In genomic region chr11:86180860-86181259, GRCh38 we compare ENCODE assay signal across 16 cellular contexts.
"Had no signal": no experiment of that assay in that cellular context is flagged by ENCODE, and none has a peak within 500 bp of the region (broad histone marks: within the 10 kb centered on the region; RNA-seq: fewer than 3 reads in every experiment).

No MANE protein-coding gene starts in this region.

- ATAC-seq: esophagus mucosa; left lobe of liver; naive thymus-derived CD8-positive, alpha-beta T cell; sciatic nerve had no signal

- H3K4me1 ChIP-seq: uterus had no signal

- H3K9me3 ChIP-seq: heart right ventricle, stomach, thyroid gland, upper lobe of left lung, uterus had no signal

- H3K27ac ChIP-seq: stomach, thyroid gland, upper lobe of left lung, uterus had no signal

- H3K4me3 ChIP-seq: heart right ventricle, stomach, thyroid gland, upper lobe of left lung, uterus had no signal

- H3K27me3 ChIP-seq: heart right ventricle, stomach, thyroid gland, upper lobe of left lung, uterus had no signal

- DNase-seq: effector memory CD4-positive, alpha-beta T cell; heart right ventricle; hypothalamus; islet precursor cell; mammary epithelial cell; naive thymus-derived CD8-positive, alpha-beta T cell; posterior cingulate gyrus; stimulated activated CD4-positive, alpha-beta T cell treated with anti-CD3 and anti-CD28 coated beads, Interleukin-12 subunit alpha, Interleukin-12 subunit beta, amount 100 ng/mL, for 4 hours; stimulated activated naive CD4-positive, alpha-beta T cell; stomach; thyroid gland; upper lobe of left lung; uterus had no signal

- H3K36me3 ChIP-seq: heart right ventricle, stomach, thyroid gland, upper lobe of left lung, uterus had no signal
